ENCODE assay signal across 1 cellular context in genomic region chr5:95823738-95824609, GRCh38.
TF ChIP-seq lines count a peak whose summit lies in the region.

No MANE protein-coding gene starts in this region.

TF ChIP-seq in HEK293, 187 proteins besides CTCF, POLR2A, EP300 and RAD21 (continued from another document):
- TF ChIP-seq MYNN (tag by site-specific recombination; IDR thresholded peaks at IDR 0.05; ENCODE audit: borderline replicate concordance) (peak; percentile 100), ZNF157 (tag by site-specific recombination; IDR thresholded peaks at IDR 0.05) (no peak), HIC1 (tag by site-specific recombination; IDR thresholded peaks at IDR 0.05) (no peak), ZBTB8A (tag by site-specific recombination; IDR thresholded peaks at IDR 0.05) (peak; percentile 20; the same call in 1 of the 2 replicates), GFI1B (tag by site-specific recombination; IDR thresholded peaks at IDR 0.05) (peak; percentile 68; the same call in 1 of the 2 replicates), PRDM2 (tag by site-specific recombination; IDR thresholded peaks at IDR 0.05; ENCODE audit: borderline replicate concordance) (no peak), ZNF561 (tag by site-specific recombination; IDR thresholded peaks at IDR 0.05; ENCODE audit: borderline replicate concordance) (no peak), SETDB1 (IDR thresholded peaks at IDR 0.05; ENCODE audit: insufficient read length, low read length) (no peak), ZNF624 (tag by site-specific recombination; IDR thresholded peaks at IDR 0.05) (no peak), ZNF747 (tag by site-specific recombination; IDR thresholded peaks at IDR 0.05) (no peak), ZNF223 (tag by site-specific recombination; IDR thresholded peaks at IDR 0.05) (no peak), ZNF701 (tag by site-specific recombination; IDR thresholded peaks at IDR 0.05) (no peak), ZNF394 (tag by site-specific recombination; IDR thresholded peaks at IDR 0.05; ENCODE audit: borderline replicate concordance) (peak; percentile 12; the same call in 1 of the 2 replicates), GLI2 (tag by site-specific recombination; IDR thresholded peaks at IDR 0.05; ENCODE audit: borderline replicate concordance, low read depth) (no peak), ZNF19 (tag by site-specific recombination; IDR thresholded peaks at IDR 0.05; ENCODE audit: low read depth) (no peak), SALL2 (tag by site-specific recombination; IDR thresholded peaks at IDR 0.05; ENCODE audit: borderline replicate concordance) (no peak), PBX3 (CRISPR knock-in tag; IDR thresholded peaks at IDR 0.05) (no peak), ZNF146 (tag by site-specific recombination; IDR thresholded peaks at IDR 0.05) (no peak), ZNF354C (tag by site-specific recombination; IDR thresholded peaks at IDR 0.05; ENCODE audit: borderline replicate concordance, low read depth) (no peak), ZNF580 (tag by site-specific recombination; IDR thresholded peaks at IDR 0.05) (no peak), ZNF2 (tag by site-specific recombination; IDR thresholded peaks at IDR 0.05) (no peak)
